Comparison of ENCODE assay signal across 12 cellular contexts in genomic region chr7:50761722-50762121, GRCh38.
"Had no signal": no experiment of that assay in that cellular context is flagged by ENCODE, and none has a peak within 500 bp of the region (broad histone marks: within the 10 kb centered on the region; RNA-seq: fewer than 3 reads in every experiment).

No MANE protein-coding gene starts in this region.

- H3K4me3 Mint-ChIP-seq: activated CD4-positive, alpha-beta T cell treated with anti-CD3 and anti-CD28 coated beads, Interleukin-2, amount 10 ng/mL, durations not matched to agents 24 days and 14 days; activated T-helper 1 cell treated with anti-CD3 and anti-CD28 coated beads, Interleukin-12 subunit alpha, Interleukin-12 subunit beta, Interleukin-2, Interleukin-4 antibody, amounts not matched to agents 30 ng/mL and 10 ng/mL and 1 ng/mL, durations not matched to agents 14 hours and 24 hours and 36 hours; endodermal cell; stimulated activated naive B cell treated with anti-CD40 and anti-IgM and Interleukin-4, amounts not matched to agents 10 μg/mL and 1 μg/mL and 100 μg/mL, for 72 hours; T-helper 1 cell treated with Interleukin-12 subunit alpha and Interleukin-12 subunit beta and Interleukin-4 antibody, amounts not matched to agents 30 μg/mL and 1 μg/mL, for 36 hours had no signal

- ATAC-seq: gastroesophageal sphincter; left lobe of liver; SK-N-SH treated with all-trans-retinoic acid at 6 μM for 48 hours; stimulated activated naive B cell treated with anti-CD40 and anti-IgM and Interleukin-4, amounts not matched to agents 10 μg/mL and 1 μg/mL and 100 μg/mL, for 72 hours had no signal

- H3K27ac Mint-ChIP-seq: activated CD4-positive, alpha-beta T cell treated with anti-CD3 and anti-CD28 coated beads, Interleukin-2, amount 10 ng/mL, durations not matched to agents 24 days and 14 days; activated T-helper 1 cell treated with anti-CD3 and anti-CD28 coated beads, Interleukin-12 subunit alpha, Interleukin-12 subunit beta, Interleukin-2, Interleukin-4 antibody, amounts not matched to agents 30 ng/mL and 10 ng/mL and 1 ng/mL, durations not matched to agents 14 hours and 24 hours and 36 hours; endodermal cell; stimulated activated naive B cell treated with anti-CD40 and anti-IgM and Interleukin-4, amounts not matched to agents 10 μg/mL and 1 μg/mL and 100 μg/mL, for 72 hours; T-helper 1 cell treated with Interleukin-12 subunit alpha and Interleukin-12 subunit beta and Interleukin-4 antibody, amounts not matched to agents 30 μg/mL and 1 μg/mL, for 36 hours had no signal

- DNase-seq: activated CD4-positive, alpha-beta T cell treated with anti-CD3 and anti-CD28 coated beads, Interleukin-2, amount 10 ng/mL, durations not matched to agents 24 days and 14 days; activated CD8-positive, alpha-beta memory T cell treated with anti-CD3 and anti-CD28 coated beads for 24 hours; endodermal cell; islet precursor cell; naive B cell; stimulated activated naive B cell treated with anti-CD40 and anti-IgM and Interleukin-4, amounts not matched to agents 10 μg/mL and 1 μg/mL and 100 μg/mL, for 72 hours; thyroid gland had no signal

- H3K27ac ChIP-seq: gastroesophageal sphincter, thyroid gland had no signal

- H3K9me3 ChIP-seq: gastroesophageal sphincter, thyroid gland had no signal

- H3K4me3 ChIP-seq: gastroesophageal sphincter, thyroid gland had no signal

- H3K36me3 Mint-ChIP-seq: naive B cell; stimulated activated naive B cell treated with anti-CD40 and anti-IgM and Interleukin-4, amounts not matched to agents 10 μg/mL and 1 μg/mL and 100 μg/mL, for 72 hours had no signal

- H3K27me3 Mint-ChIP-seq: activated CD4-positive, alpha-beta T cell treated with anti-CD3 and anti-CD28 coated beads, Interleukin-2, amount 10 ng/mL, durations not matched to agents 24 days and 14 days; naive B cell; stimulated activated naive B cell treated with anti-CD40 and anti-IgM and Interleukin-4, amounts not matched to agents 10 μg/mL and 1 μg/mL and 100 μg/mL, for 72 hours had no signal

- H3K4me1 ChIP-seq: thyroid gland had no signal

- H3K36me3 ChIP-seq: gastroesophageal sphincter, thyroid gland had no signal

- H3K27me3 ChIP-seq: gastroesophageal sphincter, thyroid gland had no signal

- H3K9me3 Mint-ChIP-seq: activated CD4-positive, alpha-beta T cell treated with anti-CD3 and anti-CD28 coated beads, Interleukin-2, amount 10 ng/mL, durations not matched to agents 24 days and 14 days; activated T-helper 1 cell treated with anti-CD3 and anti-CD28 coated beads, Interleukin-12 subunit alpha, Interleukin-12 subunit beta, Interleukin-2, Interleukin-4 antibody, amounts not matched to agents 30 ng/mL and 10 ng/mL and 1 ng/mL, durations not matched to agents 14 hours and 24 hours and 36 hours; T-helper 1 cell treated with Interleukin-12 subunit alpha and Interleukin-12 subunit beta and Interleukin-4 antibody, amounts not matched to agents 30 μg/mL and 1 μg/mL, for 36 hours had no signal
